Comparison of ENCODE assay signal across 21 cellular contexts in the genomic region with DNA sequence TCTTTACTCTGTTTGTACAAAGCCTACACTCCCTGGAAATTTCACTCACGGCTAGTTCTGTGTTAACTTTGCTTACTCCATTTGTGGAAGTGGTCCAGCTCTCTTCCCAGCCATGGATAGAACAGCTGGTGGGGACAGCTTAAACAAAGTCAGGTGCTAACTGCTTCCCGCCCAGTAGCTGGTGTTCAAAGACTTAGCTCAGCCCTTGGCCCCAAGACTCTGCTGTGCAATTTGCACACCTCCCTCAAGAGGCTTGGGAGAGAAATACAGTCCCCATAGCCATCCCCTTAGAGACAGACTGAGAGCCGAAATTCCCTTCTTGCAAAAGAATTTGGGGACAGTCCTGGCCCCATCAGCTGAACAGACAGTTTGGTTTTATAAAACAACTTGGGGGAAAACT.
A peak's percentile ranks its signal among the peaks of the same experiment; 100 is the strongest.
DNase-seq lines count a peak whose midpoint lies in the region; ATAC-seq, FAIRE-seq and TF ChIP-seq lines count a peak whose summit lies in the region.
"Had no signal": no experiment of that assay in that cellular context is flagged by ENCODE, and none has a peak within 500 bp of the region (broad histone marks: within the 10 kb centered on the region; RNA-seq: fewer than 3 reads in every experiment).

No MANE protein-coding gene starts in this region.

- H3K36me3 ChIP-seq in H1 (ENCODE audit: control insufficient read depth in 2 of 4, insufficient read depth in 4 of 4, low read length in 3 of 4): no peaks in the 10 kb centered on the region
- H3K36me3 ChIP-seq: upper lobe of left lung had no signal

- ATAC-seq in sciatic nerve: peak; percentile 14
- ATAC-seq: activated CD4-positive, alpha-beta T cell treated with anti-CD3 and anti-CD28 coated beads for 36 hours; naive thymus-derived CD4-positive, alpha-beta T cell; stimulated activated naive CD8-positive, alpha-beta T cell treated with anti-CD3 and anti-CD28 coated beads, Interleukin-15, Interleukin-2, amounts not matched to agents 100 U/mL and 50 U/mL, for 24 hours had no signal

- no peaks in the 10 kb centered on the region for H3K79me1 ChIP-seq in H1 (ENCODE audit: low read depth, low read length)

- no peak overlapping the region for H2BK5ac ChIP-seq in H1 (ENCODE audit: low read depth, low read length)

- H3K4me2 ChIP-seq in H1 (ENCODE audit: insufficient read depth in 1 of 2, low read depth in 2 of 2, low read length in 2 of 2): no peak overlapping the region

- no peak for TF ChIP-seq EP300 in H1 (IDR thresholded peaks at IDR 0.05; ENCODE audit: borderline replicate concordance in 1 of 2, low read depth in 2 of 2, low read length in 2 of 2)

- peak in 1 of 2 experiments; percentile 21; a peak in 2 of 4 replicates for TF ChIP-seq RAD21 in H1 (IDR thresholded peaks at IDR 0.05 in 1 of 2, conservative IDR thresholded peaks at IDR 0.05 in 1 of 2; ENCODE audit: low read depth in 2 of 2, low read length in 2 of 2)

- no peak overlapping the region for H2BK12ac ChIP-seq in H1 (ENCODE audit: low read depth, low read length)

- H4K8ac ChIP-seq in H1 (ENCODE audit: extremely low read depth, insufficient read depth, low read length): no peak overlapping the region

- no peaks in the 10 kb centered on the region for H3K27me3 ChIP-seq in H1 (replicated peaks in 1 of 4; ENCODE audit: control insufficient read depth in 3 of 4, extremely low read depth in 1 of 4, insufficient read depth in 3 of 4, low read length in 3 of 4)
- H3K27me3 ChIP-seq: upper lobe of left lung had no signal

- no peak overlapping the region for H3K4ac ChIP-seq in H1 (replicated peaks; ENCODE audit: insufficient read length, low read depth, low read length)

- DNase-seq in NCI-H510A treated with DMSO at 0.1 percent for 48 hours (lab: John Stamatoyannopoulos, UW) (peak; percentile 36), NCI-H510A (lab: John Stamatoyannopoulos, UW) (no peak), NCI-H69 (lab: John Stamatoyannopoulos, UW) (peak; percentile 90), H1 (ENCODE audit: low read depth in 1 of 2, low spot score in 2 of 2) (no peak), sciatic nerve (ENCODE audit: low spot score) (no peak), NOMO-1 treated with dmso at 0.1 percent for 144 hours (lab: John Stamatoyannopoulos, UW; ENCODE audit: unreplicated experiment) (no peak)
- DNase-seq in activated T-cell treated with anti-CD3 and anti-CD28 coated beads, Interleukin-2, amount 50 U/mL, for 48 hours: no peak
- DNase-seq in activated CD8-positive, alpha-beta memory T cell treated with anti-CD3 and anti-CD28 coated beads, Interleukin-2, amount 50 U/mL, for 48 hours: no peak
- DNase-seq: activated CD4-positive, alpha-beta T cell treated with anti-CD3 and anti-CD28 coated beads for 36 hours; activated CD8-positive, alpha-beta memory T cell treated with anti-CD3 and anti-CD28 coated beads, Interleukin-2, amount 50 U/mL, for 4 hours; anterior cingulate cortex; CD4-positive, alpha-beta T cell; DND-41; naive thymus-derived CD4-positive, alpha-beta T cell; NCI-H1694 treated with DMSO at 0.1 percent for 48 hours; NCI-H774; stimulated activated naive CD8-positive, alpha-beta T cell treated with anti-CD3 and anti-CD28 coated beads, Interleukin-15, Interleukin-2, amounts not matched to agents 100 U/mL and 50 U/mL, for 24 hours; upper lobe of left lung had no signal

- H4K20me1 ChIP-seq in H1 (replicated peaks in 1 of 2; ENCODE audit: control insufficient read depth in 1 of 2, insufficient read depth in 2 of 2, low read length in 2 of 2): no peaks in the 10 kb centered on the region

- peak in 1 of 3 experiments; percentile 30; a peak in 1 of 4 replicates for TF ChIP-seq CTCF in H1 (IDR thresholded peaks at IDR 0.05; ENCODE audit: control extremely low read depth in 1 of 3, insufficient read depth in 1 of 3, low read depth in 1 of 3, low read length in 3 of 3)

- H2BK120ac ChIP-seq in H1 (replicated peaks; ENCODE audit: low read depth, low read length): no peak overlapping the region

- H2BK15ac ChIP-seq in H1 (ENCODE audit: low read length): no peak overlapping the region

- H2AK5ac ChIP-seq in H1 (ENCODE audit: low read depth, low read length): no peak overlapping the region

- no peak overlapping the region for H3K14ac ChIP-seq in H1 (ENCODE audit: insufficient read length)

- no peak overlapping the region for H2AFZ ChIP-seq in H1 (ENCODE audit: low read length)

- CTCF ChIA-PET in H1 (lab: Charles Lee; ENCODE audit: partially characterized antibody): interaction anchor here (0.9 to 1.4 kb wide), 5 partner anchors 9 to 26 kb away, joined by 3 to 4 read pairs (median 3); no protein-coding TSS in a partner anchor

- H3K4me3 ChIP-seq in H1 (ENCODE audit: extremely low read depth in 1 of 4, insufficient read depth in 2 of 4, low read depth in 3 of 4, low read length in 4 of 4): no peak overlapping the region
- H3K4me3 ChIP-seq: lung, upper lobe of left lung had no signal

- H3K27ac ChIP-seq in H1 (ENCODE audit: low read depth, low read length): no peak overlapping the region
- H3K27ac ChIP-seq: upper lobe of left lung had no signal

- H3K4me1 ChIP-seq in H1 (replicated peaks in 1 of 4; ENCODE audit: control insufficient read depth in 3 of 4, insufficient read depth in 4 of 4, low read length in 3 of 4): no peaks in the 10 kb centered on the region; a peak in 3 of 7 replicates

- H4K5ac ChIP-seq in H1 (ENCODE audit: insufficient read length, low read depth, low read length): no peak overlapping the region

- POLR2A ChIA-PET in H1 (lab: Charles Lee; ENCODE audit: partially characterized antibody): no interaction called here

- H3K56ac ChIP-seq in H1 (replicated peaks; ENCODE audit: insufficient read length, low read depth, low read length): no peak overlapping the region

- H3K79me2 ChIP-seq in H1 (ENCODE audit: control insufficient read depth in 1 of 2, insufficient read depth in 2 of 2, low read length in 2 of 2): no peaks in the 10 kb centered on the region

- WGBS in H1 (ENCODE audit: extremely low coverage in 1 of 2, insufficient coverage in 1 of 2, insufficient read length in 1 of 2, insufficient replicate concordance in 2 of 2, low coverage in 1 of 2, low lambda C conversion rate in 2 of 2, missing lambda C conversion rate in 1 of 2), 2 experiments: 84% methylated on average over 3 of the region's 3 CpGs; no CpG with 5 or more reads in 1 of the 2 experiments

- no peaks in the 10 kb centered on the region; a peak in 1 of 4 replicates for H3K9me3 ChIP-seq in H1 (ENCODE audit: insufficient read depth in 2 of 2, low read depth in 1 of 2, low read length in 1 of 2)
- H3K9me3 ChIP-seq: upper lobe of left lung had no signal

- no peak overlapping the region for H4K91ac ChIP-seq in H1 (replicated peaks; ENCODE audit: insufficient read length, low read length)

- no peaks in the 10 kb centered on the region for H3K23me2 ChIP-seq in H1 (ENCODE audit: low read depth, low read length)

- H3K18ac ChIP-seq in H1 (ENCODE audit: extremely low read depth, low read length): no peak overlapping the region

- intact Hi-C loops in sciatic nerve (cut with DNase I): no loop called here

- no peak for FAIRE-seq in H1 (lab: Jason Lieb, UNC)
- FAIRE-seq: colon, frontal cortex had no signal

- H2BK20ac ChIP-seq in H1 (ENCODE audit: low read length): no peak overlapping the region

- no peak overlapping the region for H3K9ac ChIP-seq in H1 (replicated peaks in 1 of 4; ENCODE audit: extremely low read depth in 1 of 4, low read depth in 3 of 4, low read length in 3 of 4)

- no peak overlapping the region for H3K23ac ChIP-seq in H1 (ENCODE audit: insufficient read length)

- no peak for TF ChIP-seq POLR2A in H1 (IDR thresholded peaks at IDR 0.05; ENCODE audit: control extremely low read depth in 1 of 2, low read depth in 2 of 2, low read length in 2 of 2)

TF ChIP-seq in H1, 55 proteins besides CTCF, POLR2A, EP300 and RAD21:
- TF ChIP-seq, protein P1, sequence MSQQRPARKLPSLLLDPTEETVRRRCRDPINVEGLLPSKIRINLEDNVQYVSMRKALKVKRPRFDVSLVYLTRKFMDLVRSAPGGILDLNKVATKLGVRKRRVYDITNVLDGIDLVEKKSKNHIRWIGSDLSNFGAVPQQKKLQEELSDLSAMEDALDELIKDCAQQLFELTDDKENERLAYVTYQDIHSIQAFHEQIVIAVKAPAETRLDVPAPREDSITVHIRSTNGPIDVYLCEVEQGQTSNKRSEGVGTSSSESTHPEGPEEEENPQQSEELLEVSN (IDR thresholded peaks at IDR 0.05): peak; percentile 74
- TF ChIP-seq KDM5A (IDR thresholded peaks at IDR 0.05; ENCODE audit: low read length): no peak

Comparison
In these comparisons a context has a peak if more than half of its experiments do, and no peak if none do; other contexts are left out.
1. DNase-seq: peak in NCI-H510A treated with DMSO at 0.1 percent for 48 hours (single experiment) and NCI-H69 (single experiment); none in NCI-H510A (single experiment), H1 (0 of 2), sciatic nerve (single experiment), activated T-cell treated with anti-CD3 and anti-CD28 coated beads, Interleukin-2, amount 50 U/mL, for 48 hours (0 of 2), activated CD8-positive, alpha-beta memory T cell treated with anti-CD3 and anti-CD28 coated beads, Interleukin-2, amount 50 U/mL, for 48 hours (single experiment) and NOMO-1 treated with dmso at 0.1 percent for 144 hours (single experiment).